Comparison of ENCODE assay signal across 27 cellular contexts in genomic region chr18:46625069-46625468, GRCh38. TPM values are rescaled to one million over a fixed set of nuclear protein-coding genes. Genes with fewer than 3 reads are reported as not detected.
"Had no signal": no experiment of that assay in that cellular context is flagged by ENCODE, and none has a peak within 500 bp of the region (broad histone marks: within the 10 kb centered on the region; RNA-seq: fewer than 3 reads in every experiment).

No MANE protein-coding gene starts in this region.

- H3K79me2 ChIP-seq: hepatocyte had no signal

- H3K9me3 Mint-ChIP-seq: dendritic cell treated with granulocyte-macrophage colony-stimulating factor and Interleukin-4, amounts not matched to agents 40 ng/mL and 50 ng/mL, for 4 days; effector memory CD8-positive, alpha-beta T cell; natural killer cell; neural crest cell; stimulated activated memory B cell treated with anti-CD40 and anti-IgM and Interleukin-4, amounts not matched to agents 10 μg/mL and 1 μg/mL and 100 μg/mL, for 72 hours; stimulated activated naive CD8-positive, alpha-beta T cell treated with anti-CD3 and anti-CD28 coated beads, Interleukin-15, Interleukin-2, amounts not matched to agents 100 ng/mL and 50 ng/mL, for 24 hours had no signal

- H3K4me3 Mint-ChIP-seq: dendritic cell treated with granulocyte-macrophage colony-stimulating factor and Interleukin-4, amounts not matched to agents 40 ng/mL and 50 ng/mL, for 4 days; natural killer cell; neural crest cell; stimulated activated memory B cell treated with anti-CD40 and anti-IgM and Interleukin-4, amounts not matched to agents 10 μg/mL and 1 μg/mL and 100 μg/mL, for 72 hours; stimulated activated naive CD8-positive, alpha-beta T cell treated with anti-CD3 and anti-CD28 coated beads, Interleukin-15, Interleukin-2, amounts not matched to agents 100 ng/mL and 50 ng/mL, for 24 hours had no signal

- H3K36me3 ChIP-seq: esophagus squamous epithelium, gastroesophageal sphincter, ovary, spleen, tibial artery, upper lobe of right lung, vagina had no signal

- H3K4me3 ChIP-seq: esophagus squamous epithelium, gastroesophageal sphincter, hepatocyte, ovary, spleen, tibial artery, upper lobe of right lung, vagina had no signal

- H3K9me3 ChIP-seq: esophagus squamous epithelium, gastroesophageal sphincter, ovary, spleen, tibial artery, upper lobe of right lung, vagina had no signal

- H3K27ac Mint-ChIP-seq: dendritic cell treated with granulocyte-macrophage colony-stimulating factor and Interleukin-4, amounts not matched to agents 40 ng/mL and 50 ng/mL, for 4 days; progenitor cell of endocrine pancreas; stimulated activated memory B cell treated with anti-CD40 and anti-IgM and Interleukin-4, amounts not matched to agents 10 μg/mL and 1 μg/mL and 100 μg/mL, for 72 hours had no signal

- DNase-seq: effector memory CD8-positive, alpha-beta T cell; esophagus squamous epithelium; foreskin fibroblast; kidney; left cardiac atrium; left ventricle myocardium superior; mesendoderm; natural killer cell; ovary; retina; spleen; stimulated activated CD4-positive, alpha-beta T cell treated with anti-CD3 and anti-CD28 coated beads, Interleukin-15, amount 100 ng/mL, for 24 hours; stimulated activated CD4-positive, alpha-beta T cell treated with anti-CD3 and anti-CD28 coated beads, Interleukin-1b, Interleukin-23, amount 100 ng/mL, for 48 hours; stimulated activated CD4-positive, alpha-beta T cell treated with anti-CD3 and anti-CD28 coated beads, Interleukin-4, amount 100 ng/mL, for 24 hours; tibial artery; upper lobe of right lung had no signal

- H3K36me3 Mint-ChIP-seq: natural killer cell; stimulated activated memory B cell treated with anti-CD40 and anti-IgM and Interleukin-4, amounts not matched to agents 10 μg/mL and 1 μg/mL and 100 μg/mL, for 72 hours had no signal

- ATAC-seq: effector memory CD8-positive, alpha-beta T cell; gastroesophageal sphincter; left ventricle myocardium superior; natural killer cell; sciatic nerve; stimulated activated memory B cell treated with anti-CD40 and anti-IgM and Interleukin-4, amounts not matched to agents 10 μg/mL and 1 μg/mL and 100 μg/mL, for 72 hours; upper lobe of right lung had no signal

- H3K27ac ChIP-seq: epithelial cell of prostate, esophagus squamous epithelium, gastroesophageal sphincter, hepatocyte, ovary, spleen, tibial artery, upper lobe of right lung, vagina had no signal

- H3K4me2 ChIP-seq: hepatocyte had no signal

- H3K4me1 Mint-ChIP-seq: stimulated activated memory B cell treated with anti-CD40 and anti-IgM and Interleukin-4, amounts not matched to agents 10 μg/mL and 1 μg/mL and 100 μg/mL, for 72 hours had no signal

- H3K4me1 ChIP-seq: upper lobe of right lung had no signal

- H3K27me3 ChIP-seq: ovary, spleen, upper lobe of right lung, vagina had no signal

- H3K27me3 Mint-ChIP-seq: dendritic cell treated with granulocyte-macrophage colony-stimulating factor and Interleukin-4, amounts not matched to agents 40 ng/mL and 50 ng/mL, for 4 days; stimulated activated naive CD8-positive, alpha-beta T cell treated with anti-CD3 and anti-CD28 coated beads, Interleukin-15, Interleukin-2, amounts not matched to agents 100 ng/mL and 50 ng/mL, for 24 hours had no signal

- H2AFZ ChIP-seq: hepatocyte had no signal

RNA-seq across cellular contexts. Expression of gene LOXHD1, which starts 32.0 kb away (rescaled TPM):
- total RNA-seq: hepatocyte, lung microvascular endothelial cell, neural crest cell, vagina had no signal
- polyA plus RNA-seq: hepatocyte had no signal
